In genomic region chr7:99375070-99375807, GRCh38 we compare ENCODE assay signal across 8 cellular contexts. TPM values are rescaled to one million over a fixed set of nuclear protein-coding genes. Genes with fewer than 3 reads are reported as not detected.
DNase-seq lines count a peak whose midpoint lies in the region; ATAC-seq lines count a peak whose summit lies in the region.

No MANE protein-coding gene starts in this region.

- H3K4me3 ChIP-seq in mononuclear cell (ENCODE audit: low read length): peak overlapping the region; percentile 72

- no peaks in the 10 kb centered on the region for H3K9me3 ChIP-seq in mononuclear cell (ENCODE audit: low read depth, low read length)

- no peaks in the 10 kb centered on the region for H3K9me3 Mint-ChIP-seq in stimulated activated memory B cell treated with anti-CD40 and anti-IgM and Interleukin-4, amounts not matched to agents 10 μg/mL and 1 μg/mL and 100 μg/mL, for 72 hours

- DNase-seq in ACHN (peak; percentile 88), NOMO-1 treated with DMSO at 0.1 percent for 48 hours (lab: John Stamatoyannopoulos, UW; ENCODE audit: unreplicated experiment) (peak; percentile 81), activated T-cell treated with anti-CD3 and anti-CD28 coated beads for 1 hour (ENCODE audit: low read depth) (peak; percentile 41), epithelial cell of prostate (ENCODE audit: low read depth, low spot score) (no peak)

- peak; percentile 49 for ATAC-seq in GM18511 (IDR thresholded peaks at IDR 0.05; ENCODE audit: unreplicated experiment)
- peak; percentile 36 for ATAC-seq in HG03025 (IDR thresholded peaks at IDR 0.05; ENCODE audit: low FRiP score, unreplicated experiment)
- peak; percentile 72 for ATAC-seq in stimulated activated memory B cell treated with anti-CD40 and anti-IgM and Interleukin-4, amounts not matched to agents 10 μg/mL and 1 μg/mL and 100 μg/mL, for 72 hours

- H3K27ac Mint-ChIP-seq in stimulated activated memory B cell treated with anti-CD40 and anti-IgM and Interleukin-4, amounts not matched to agents 10 μg/mL and 1 μg/mL and 100 μg/mL, for 72 hours: peak overlapping the region; percentile 90

- peaks cover 23% of the 10 kb centered on the region for H3K36me3 Mint-ChIP-seq in stimulated activated memory B cell treated with anti-CD40 and anti-IgM and Interleukin-4, amounts not matched to agents 10 μg/mL and 1 μg/mL and 100 μg/mL, for 72 hours

- in situ Hi-C loops in ACHN (cut with HindIII; ENCODE audit: low pct_ligation_motif_present, low pct_unique_long_range_greater_than_20kb, low sequenced_read_pairs): no loop called here

- peak overlapping the region; percentile 89 for H3K27ac ChIP-seq in epithelial cell of prostate

- H3K27me3 ChIP-seq in mononuclear cell (ENCODE audit: insufficient read depth, low read length): no peaks in the 10 kb centered on the region

- H3K4me1 Mint-ChIP-seq in stimulated activated memory B cell treated with anti-CD40 and anti-IgM and Interleukin-4, amounts not matched to agents 10 μg/mL and 1 μg/mL and 100 μg/mL, for 72 hours: peaks cover 40% of the 10 kb centered on the region

- peak overlapping the region; percentile 85 for H3K4me3 Mint-ChIP-seq in stimulated activated memory B cell treated with anti-CD40 and anti-IgM and Interleukin-4, amounts not matched to agents 10 μg/mL and 1 μg/mL and 100 μg/mL, for 72 hours

- H3K4me1 ChIP-seq in mononuclear cell (ENCODE audit: insufficient read depth, low read length): peaks cover 54% of the 10 kb centered on the region

- no peaks in the 10 kb centered on the region for H3K27me3 Mint-ChIP-seq in stimulated activated memory B cell treated with anti-CD40 and anti-IgM and Interleukin-4, amounts not matched to agents 10 μg/mL and 1 μg/mL and 100 μg/mL, for 72 hours

RNA-seq across cellular contexts. Expression of gene ARPC1B, which starts 0.7 kb away (rescaled TPM):
- total RNA-seq in mononuclear cell: 282 TPM

RNA-seq across cellular contexts. Expression of gene PDAP1, which starts 33.2 kb away (rescaled TPM):
- total RNA-seq in mononuclear cell: 29.6 TPM

RNA-seq across cellular contexts. Expression of gene BUD31, which starts 33.5 kb away (rescaled TPM):
- 99.0 TPM for total RNA-seq in mononuclear cell

RNA-seq across cellular contexts. Expression of gene ARPC1A, which starts 49.5 kb away (rescaled TPM):
- total RNA-seq in mononuclear cell: 28.8 TPM
